In the genomic region with DNA sequence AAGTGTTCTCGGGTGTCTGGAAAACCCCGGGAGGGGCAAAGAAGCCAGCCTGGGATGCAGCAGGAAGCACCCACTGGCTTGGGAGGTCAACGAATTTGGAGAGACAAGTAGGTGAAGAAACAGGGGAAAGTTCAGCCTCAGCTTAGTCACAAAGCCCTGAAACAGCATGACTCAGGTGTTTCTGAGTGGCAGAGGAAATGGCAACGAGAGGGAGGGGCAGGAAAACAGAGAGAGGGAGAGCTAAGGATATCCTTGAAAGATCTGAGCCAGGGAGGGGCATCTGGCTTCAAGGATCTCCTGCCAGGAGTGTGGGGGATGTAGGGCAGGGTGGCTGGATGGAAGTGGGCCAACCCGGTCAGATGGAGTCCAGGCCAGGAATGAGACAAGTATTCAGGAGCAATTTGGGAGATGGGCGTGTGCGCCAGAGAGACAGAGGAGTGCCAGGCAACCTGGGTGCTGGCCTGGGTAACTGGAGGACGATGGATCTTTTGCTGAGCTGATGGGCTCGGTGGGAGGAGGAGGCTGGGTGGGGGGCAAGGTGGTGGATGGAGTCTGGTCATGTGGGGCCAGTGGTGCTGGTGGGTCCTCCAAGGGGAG, we compare ENCODE assay signal across 8 cellular contexts.
DNase-seq lines count a peak whose midpoint lies in the region; ATAC-seq lines count a peak whose summit lies in the region.

No MANE protein-coding gene starts in this region.

- ATAC-seq in HG02840 (IDR thresholded peaks at IDR 0.05; ENCODE audit: low FRiP score, unreplicated experiment): no peak

- DNase-seq in COR-L47 (lab: John Stamatoyannopoulos, UW) (peak; percentile 11), HuH-7 (ENCODE audit: low spot score) (peak; percentile 72), T1000 (lab: John Stamatoyannopoulos, UW) (peak; percentile 72), epidermal melanocyte (ENCODE audit: insufficient read length, low spot score) (peak; percentile 65), non-pigmented ciliary epithelial cell (ENCODE audit: low read depth) (peak; percentile 36), globus pallidus (ENCODE audit: low spot score) (no peak), NCI-H187 treated with DMSO at 0.1 percent for 48 hours (lab: John Stamatoyannopoulos, UW) (no peak)

Comparison
In these comparisons a context has a peak if more than half of its experiments do, and no peak if none do; other contexts are left out.
1. DNase-seq: peak in COR-L47 (single experiment), HuH-7 (single experiment), T1000 (single experiment), epidermal melanocyte (single experiment) and non-pigmented ciliary epithelial cell (single experiment); none in globus pallidus (single experiment) and NCI-H187 treated with DMSO at 0.1 percent for 48 hours (single experiment).